ENCODE assay signal across 9 cellular contexts in the genomic region with DNA sequence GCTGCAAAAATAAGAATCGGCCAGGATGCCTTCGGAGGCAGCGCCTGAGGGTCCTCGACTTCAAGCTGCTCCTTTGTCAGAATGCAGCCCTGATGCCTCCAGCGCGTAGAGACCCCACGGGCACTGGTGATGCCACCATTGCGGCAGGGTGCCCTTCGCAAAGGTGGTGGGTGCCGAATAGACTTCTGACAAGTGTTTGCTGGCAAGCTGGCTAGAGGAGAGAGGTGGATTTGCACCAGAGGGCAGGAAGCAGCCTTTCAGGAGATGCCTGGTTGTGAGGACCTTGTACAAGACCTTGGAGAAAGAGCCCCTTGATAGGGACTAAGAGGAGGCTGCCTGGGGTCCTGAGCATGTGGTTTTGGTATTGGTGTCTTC.
DNase-seq lines count a peak whose midpoint lies in the region; ATAC-seq and TF ChIP-seq lines count a peak whose summit lies in the region.
"Had no signal": no experiment of that assay in that cellular context is flagged by ENCODE, and none has a peak within 500 bp of the region (broad histone marks: within the 10 kb centered on the region; RNA-seq: fewer than 3 reads in every experiment).

No MANE protein-coding gene starts in this region.

- H3K27me3 Mint-ChIP-seq in MCF 10A (ENCODE audit: insufficient read depth, unreplicated experiment) (no peaks in the 10 kb centered on the region), activated B cell treated with CpG ODN at 0.5 μM for 24 hours (no peaks in the 10 kb centered on the region), type B pancreatic cell (peaks cover 4% of the 10 kb centered on the region)

- 66% methylated on average over 10 of the region's 10 CpGs for WGBS in right lobe of liver (ENCODE audit: insufficient coverage, low coverage, low lambda C conversion rate, missing lambda C conversion rate)

- CTCF ChIA-PET in MCF 10A (lab: Yijun Ruan, JAX) (no interaction called here), activated B cell treated with CpG ODN at 0.5 μM for 24 hours (lab: Charles Lee) (no interaction called here)

- intact Hi-C loops in breast epithelium (cut with DNase I; ENCODE audit: low total_unique reads) = no loop called here
- intact Hi-C loops in MCF 10A (cut with micrococcal nuclease) = no loop called here
- intact Hi-C loops in activated B cell treated with CpG ODN at 0.5 μM for 24 hours (cut with micrococcal nuclease) = loop anchor here (10.0 kb wide), 2 partner anchors 1211 to 1369 kb away; a partner anchor contains a TSS
- intact Hi-C loops in right lobe of liver (cut with DNase I) = no loop called here

- H3K27me3 ChIP-seq in breast epithelium (no peaks in the 10 kb centered on the region), right lobe of liver (no peaks in the 10 kb centered on the region)

- no peak for ATAC-seq in activated B cell treated with CpG ODN at 0.5 μM for 24 hours (ENCODE audit: low read depth)
- ATAC-seq in right lobe of liver = no peak
- no peak for ATAC-seq in HG03196 (IDR thresholded peaks at IDR 0.05; ENCODE audit: unreplicated experiment)
- no peak for ATAC-seq in GM19351 (IDR thresholded peaks at IDR 0.05; ENCODE audit: unreplicated experiment)

- H3K4me1 ChIP-seq in breast epithelium (peaks cover 36 to 46% of the 10 kb centered on the region in 2 donors), right lobe of liver (peaks cover 0 to 42% (median 17%) of the 10 kb centered on the region in 4 donors)

- no peak for DNase-seq in breast epithelium (ENCODE audit: low spot score in 2 of 2)
- no peak for DNase-seq in MCF 10A (ENCODE audit: unreplicated experiment)
- DNase-seq in activated B cell treated with CpG ODN at 0.5 μM for 24 hours = no peak
- DNase-seq in right lobe of liver = no peak
- DNase-seq in type B pancreatic cell (ENCODE audit: extremely low spot score, unreplicated experiment) = no peak
- no peak for DNase-seq in Ammon's horn (ENCODE audit: low spot score)
- DNase-seq: DND-41 had no signal

- H3K4me1 Mint-ChIP-seq in MCF 10A (ENCODE audit: insufficient read depth, unreplicated experiment) = peaks cover 15% of the 10 kb centered on the region
- peaks cover 70% of the 10 kb centered on the region for H3K4me1 Mint-ChIP-seq in activated B cell treated with CpG ODN at 0.5 μM for 24 hours
- peaks cover 58% of the 10 kb centered on the region for H3K4me1 Mint-ChIP-seq in type B pancreatic cell (ENCODE audit: unreplicated experiment)

- H3K27ac Mint-ChIP-seq in MCF 10A (ENCODE audit: low read depth, unreplicated experiment) = no peak overlapping the region
- H3K27ac Mint-ChIP-seq in activated B cell treated with CpG ODN at 0.5 μM for 24 hours = peak overlapping the region; percentile 98
- peak overlapping the region; percentile 34 for H3K27ac Mint-ChIP-seq in type B pancreatic cell

- peak overlapping the region; percentile 44 to 86 (median 62) for H3K4me3 ChIP-seq in breast epithelium
- H3K4me3 ChIP-seq in right lobe of liver = peak overlapping the region; percentile 18 to 33 (median 27)

- no peak overlapping the region for H3K4me3 Mint-ChIP-seq in MCF 10A (ENCODE audit: unreplicated experiment)
- peak overlapping the region; percentile 87 for H3K4me3 Mint-ChIP-seq in activated B cell treated with CpG ODN at 0.5 μM for 24 hours
- H3K4me3 Mint-ChIP-seq in type B pancreatic cell = peak overlapping the region; percentile 84

- no TSS peak for BruUV-seq in MCF 10A (replicated peaks; lab: Mats Ljungman, UMichigan)

- POLR2A ChIA-PET in MCF 10A (lab: Yijun Ruan, JAX) = no interaction called here
- POLR2A ChIA-PET in activated B cell treated with CpG ODN at 0.5 μM for 24 hours (lab: Charles Lee) = interaction anchor here (1.0 to 12.4 kb wide), 6 partner anchors 17 to 201 kb away, joined by 3 to 350 read pairs (median 30); a partner anchor contains a TSS

- TF ChIP-seq POLR2A in breast epithelium (IDR thresholded peaks at IDR 0.05) = no peak
- TF ChIP-seq POLR2A in right lobe of liver (IDR thresholded peaks at IDR 0.05) = no peak

- H3K36me3 ChIP-seq in breast epithelium (no peaks in the 10 kb centered on the region), right lobe of liver (no peaks in the 10 kb centered on the region)

- peaks cover 12% of the 10 kb centered on the region for H3K36me3 Mint-ChIP-seq in MCF 10A (ENCODE audit: insufficient read depth, unreplicated experiment)
- H3K36me3 Mint-ChIP-seq in activated B cell treated with CpG ODN at 0.5 μM for 24 hours (ENCODE audit: low read depth) = peaks cover 5% of the 10 kb centered on the region
- peaks cover 9% of the 10 kb centered on the region for H3K36me3 Mint-ChIP-seq in type B pancreatic cell

- H3K27ac ChIP-seq in breast epithelium (peak overlapping the region; percentile 45 to 88), right lobe of liver (peak overlapping the region in 1 of 3 donors; percentile 65)

- no peaks in the 10 kb centered on the region for H3K9me3 ChIP-seq in breast epithelium
- no peaks in the 10 kb centered on the region for H3K9me3 ChIP-seq in right lobe of liver

- TF ChIP-seq CTCF in breast epithelium (IDR thresholded peaks at IDR 0.05) (no peak), MCF 10A (IDR thresholded peaks at IDR 0.05; ENCODE audit: unreplicated experiment) (no peak), activated B cell treated with CpG ODN at 0.5 μM for 24 hours (IDR thresholded peaks at IDR 0.05) (no peak), right lobe of liver (IDR thresholded peaks at IDR 0.05) (no peak), type B pancreatic cell (conservative IDR thresholded peaks at IDR 0.05) (no peak)

- H3K9me3 Mint-ChIP-seq in MCF 10A (ENCODE audit: unreplicated experiment) = no peaks in the 10 kb centered on the region
- no peaks in the 10 kb centered on the region for H3K9me3 Mint-ChIP-seq in activated B cell treated with CpG ODN at 0.5 μM for 24 hours
- H3K9me3 Mint-ChIP-seq in type B pancreatic cell = no peaks in the 10 kb centered on the region
